15 cellular contexts compared by ENCODE assay signal in the genomic region with DNA sequence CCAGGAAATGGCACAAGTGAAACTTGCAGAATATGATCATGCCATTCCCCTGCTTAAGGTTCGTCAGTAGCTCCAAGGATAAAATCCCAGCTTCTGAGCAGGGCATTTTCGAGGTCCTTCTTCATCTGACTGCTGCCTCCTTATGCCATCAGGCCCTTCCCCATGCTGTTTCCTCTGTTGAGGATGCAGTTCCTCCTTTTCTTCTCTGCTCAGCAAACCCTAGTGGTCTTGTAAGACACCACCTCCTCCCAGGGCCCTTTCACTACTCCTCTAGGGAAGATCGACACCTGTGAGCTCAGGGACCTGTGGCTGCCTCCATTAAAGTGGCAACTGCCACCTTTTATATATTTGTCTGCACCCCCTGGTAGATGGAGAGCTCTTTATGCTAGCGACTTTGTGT.
A peak's percentile ranks its signal among the peaks of the same experiment; 100 is the strongest.
DNase-seq lines count a peak whose midpoint lies in the region; ATAC-seq and TF ChIP-seq lines count a peak whose summit lies in the region.
"Had no signal": no experiment of that assay in that cellular context is flagged by ENCODE, and none has a peak within 500 bp of the region (broad histone marks: within the 10 kb centered on the region; RNA-seq: fewer than 3 reads in every experiment).

No MANE protein-coding gene starts in this region.

- CTCF ChIA-PET in IMR-90 (lab: Yijun Ruan, JAX), result no interaction called here

- H4K91ac ChIP-seq in IMR-90 (ENCODE audit: insufficient read depth, low read depth, low read length) (peak overlapping the region; percentile 17; the same call in 1 of the 2 replicates), trophoblast cell (ENCODE audit: low read depth, low read length) (no peak overlapping the region)

- no peaks in the 10 kb centered on the region for H4K20me1 ChIP-seq in IMR-90 (ENCODE audit: insufficient read depth, low read length)
- H4K20me1 ChIP-seq: BLaER1 treated with 17β-estradiol and CSF1 and Interleukin-3, amounts not matched to agents 10 nM and 100 nM had no signal

- H3K27ac ChIP-seq in IMR-90 (ENCODE audit: insufficient read depth, low read length) (no peak overlapping the region), trophoblast cell (ENCODE audit: low read depth, low read length) (no peak overlapping the region)
- H3K27ac ChIP-seq: BLaER1 treated with 17β-estradiol and CSF1 and Interleukin-3, amounts not matched to agents 10 nM and 100 nM; GM23248; Peyer's patch had no signal

- no peak for TF ChIP-seq RAD21 in IMR-90 (IDR thresholded peaks at IDR 0.05; ENCODE audit: low read length)

- no peak for ATAC-seq in IMR-90 (ENCODE audit: low read depth)
- ATAC-seq in GM21717 (IDR thresholded peaks at IDR 0.05; ENCODE audit: unreplicated experiment), result no peak
- ATAC-seq in GM19455 (IDR thresholded peaks at IDR 0.05; ENCODE audit: unreplicated experiment), result no peak

- H2BK5ac ChIP-seq in IMR-90 (ENCODE audit: low read depth, low read length, poor library complexity, severe bottlenecking) (no peak overlapping the region), trophoblast cell (ENCODE audit: low read depth, low read length, poor library complexity) (no peak overlapping the region)

- in situ Hi-C loops in IMR-90 (cut with MboI; ENCODE audit: low sequenced_read_pairs), result no loop called here

- H3K27me3 ChIP-seq in IMR-90 (ENCODE audit: control insufficient read depth, insufficient read depth, low read length), result no peaks in the 10 kb centered on the region
- H3K27me3 ChIP-seq in trophoblast cell (ENCODE audit: insufficient read depth, low read length), result no peaks in the 10 kb centered on the region
- H3K27me3 ChIP-seq: BLaER1 treated with 17β-estradiol and CSF1 and Interleukin-3, amounts not matched to agents 10 nM and 100 nM; Peyer's patch had no signal

- no peak overlapping the region for H3K23ac ChIP-seq in IMR-90 (ENCODE audit: low read depth, low read length)
- H3K23ac ChIP-seq in trophoblast cell (ENCODE audit: low read length), result no peak overlapping the region

- H2AK5ac ChIP-seq in IMR-90 (ENCODE audit: low read depth, low read length), result peak overlapping the region; percentile 80; the same call in 1 of the 2 replicates
- no peak overlapping the region for H2AK5ac ChIP-seq in trophoblast cell (ENCODE audit: low read length)

- H3K9ac ChIP-seq in IMR-90 (ENCODE audit: low read depth, low read length), result no peak overlapping the region
- H3K9ac ChIP-seq in trophoblast cell (ENCODE audit: low read length), result no peak overlapping the region
- H3K9ac ChIP-seq: BLaER1 treated with 17β-estradiol and CSF1 and Interleukin-3, amounts not matched to agents 10 nM and 100 nM; GM23248 had no signal

- no TSS peak for BruUV-seq in IMR-90 (replicated peaks; lab: Mats Ljungman, UMichigan)

- H3K4me2 ChIP-seq in IMR-90 (ENCODE audit: low read depth, low read length) (no peak overlapping the region), trophoblast cell (ENCODE audit: low read length) (no peak overlapping the region)

- H2BK12ac ChIP-seq in trophoblast cell (ENCODE audit: low read length), result peak overlapping the region; percentile 13

- peaks cover 5% of the 10 kb centered on the region for H3K9me1 ChIP-seq in IMR-90 (ENCODE audit: insufficient read depth, low read length)

- no peaks in the 10 kb centered on the region for H3K36me3 ChIP-seq in IMR-90 (ENCODE audit: control insufficient read depth, insufficient read depth, low read length)
- H3K36me3 ChIP-seq in trophoblast cell (ENCODE audit: control insufficient read depth in 1 of 2, insufficient read depth in 2 of 2, low read length in 2 of 2), result no peaks in the 10 kb centered on the region
- H3K36me3 ChIP-seq: BLaER1 treated with 17β-estradiol and CSF1 and Interleukin-3, amounts not matched to agents 10 nM and 100 nM; Peyer's patch had no signal

- no peaks in the 10 kb centered on the region for H3K79me2 ChIP-seq in trophoblast cell (ENCODE audit: control insufficient read depth, insufficient read depth, low read length, poor library complexity)

- H3K18ac ChIP-seq in IMR-90 (ENCODE audit: low read depth, low read length) (no peak overlapping the region), trophoblast cell (ENCODE audit: low read length) (no peak overlapping the region)

- no peak overlapping the region for H2AFZ ChIP-seq in IMR-90 (replicated peaks; ENCODE audit: low read length, poor library complexity)
- no peak overlapping the region for H2AFZ ChIP-seq in trophoblast cell (ENCODE audit: insufficient read depth, low read length, poor library complexity)
- H2AFZ ChIP-seq: GM23248 had no signal

- H3K4me3 ChIP-seq in IMR-90 (ENCODE audit: insufficient read depth, low read depth, low read length), result no peak overlapping the region
- no peak overlapping the region for H3K4me3 ChIP-seq in trophoblast cell (ENCODE audit: low read depth, low read length)
- H3K4me3 ChIP-seq: BLaER1 treated with 17β-estradiol and CSF1 and Interleukin-3, amounts not matched to agents 10 nM and 100 nM; GM23248; Peyer's patch had no signal

- H3K4me1 ChIP-seq in IMR-90 (ENCODE audit: control insufficient read depth, insufficient read depth, low read length) (peaks cover 9% of the 10 kb centered on the region), trophoblast cell (ENCODE audit: control insufficient read depth in 1 of 2, insufficient read depth in 2 of 2, low read length in 2 of 2) (peaks cover 5% of the 10 kb centered on the region in 2 experiments)

- dilution Hi-C loops in IMR-90 (cut with HindIII; ENCODE audit: low sequenced_read_pairs, unreplicated experiment), result no loop called here

- DNase-seq in IMR-90, result no peak
- DNase-seq in NOMO-1 treated with DMSO at 0.1 percent for 48 hours (lab: John Stamatoyannopoulos, UW; ENCODE audit: unreplicated experiment), result peak; percentile 6
- DNase-seq in UCSD-AML1 (lab: John Stamatoyannopoulos, UW; ENCODE audit: unreplicated experiment), result peak; percentile 17
- no peak for DNase-seq in trophoblast cell
- DNase-seq in iPS-NIHi11 (ENCODE audit: low spot score), result no peak
- DNase-seq: GM23248, KG1, NCI-H1417 treated with DMSO at 0.1 percent for 48 hours, NCI-H226, NCI-H526, Peyer's patch, Right ventricle myocardium superior had no signal

- TF ChIP-seq CTCF in IMR-90 (conservative IDR thresholded peaks at IDR 0.05; ENCODE audit: low read depth, low read length), result no peak

- H3K9me3 ChIP-seq in IMR-90 (ENCODE audit: control insufficient read depth, insufficient read depth, low read length) (no peaks in the 10 kb centered on the region), trophoblast cell (ENCODE audit: insufficient read depth, low read depth, low read length) (no peaks in the 10 kb centered on the region)
- H3K9me3 ChIP-seq: BLaER1 treated with 17β-estradiol and CSF1 and Interleukin-3, amounts not matched to agents 10 nM and 100 nM; Peyer's patch had no signal

- peak overlapping the region; percentile 71; the same call in 1 of the 3 replicates for H2BK15ac ChIP-seq in IMR-90 (ENCODE audit: low read depth, low read length)

- no peak overlapping the region for H2AK9ac ChIP-seq in IMR-90 (replicated peaks; ENCODE audit: low read depth, low read length, poor library complexity)

- TF ChIP-seq POLR2A in IMR-90 (IDR thresholded peaks at IDR 0.05; ENCODE audit: low read depth, low read length), result no peak

- H3K14ac ChIP-seq in IMR-90 (replicated peaks; ENCODE audit: low read depth, low read length), result no peak overlapping the region
- no peak overlapping the region for H3K14ac ChIP-seq in trophoblast cell (ENCODE audit: low read length)

- H3K4ac ChIP-seq in IMR-90 (ENCODE audit: low read depth, low read length) (peak overlapping the region; percentile 2), trophoblast cell (ENCODE audit: low read depth, low read length) (no peak overlapping the region)

- H2BK120ac ChIP-seq in IMR-90 (ENCODE audit: low read depth, low read length) (peak overlapping the region; percentile 41; the same call in 1 of the 2 replicates), trophoblast cell (ENCODE audit: insufficient read depth, low read length, poor library complexity) (no peak overlapping the region)

- peak overlapping the region; percentile 59; the same call in 1 of the 2 replicates for H2BK20ac ChIP-seq in IMR-90 (ENCODE audit: low read depth, low read length)

- no peak overlapping the region for H3K56ac ChIP-seq in IMR-90 (ENCODE audit: extremely low read depth, insufficient read depth, low read length)

- intact Hi-C loops in IMR-90 (cut with micrococcal nuclease), result no loop called here

- WGBS in IMR-90 (ENCODE audit: extremely low coverage in 2 of 2, insufficient read length in 1 of 2), 2 experiments, result 95% methylated on average over 2 of the region's 4 CpGs; no CpG with 5 or more reads in 1 of the 2 experiments
- no CpG with 5 or more reads among the region's 4 CpGs for WGBS in trophoblast cell (ENCODE audit: extremely low coverage, insufficient coverage, insufficient read length)

- POLR2A ChIA-PET in IMR-90 (lab: Charles Lee; ENCODE audit: unreplicated experiment), result no interaction called here

- H4K5ac ChIP-seq in IMR-90 (ENCODE audit: low read depth, low read length), result no peak overlapping the region

- H3K79me1 ChIP-seq in IMR-90 (ENCODE audit: low read depth in 1 of 2, low read length in 2 of 2) (no peaks in the 10 kb centered on the region), trophoblast cell (ENCODE audit: low read length) (no peaks in the 10 kb centered on the region)

- H4K12ac ChIP-seq in trophoblast cell (ENCODE audit: low read depth, low read length), result no peak overlapping the region

- no peak overlapping the region for H4K8ac ChIP-seq in IMR-90 (ENCODE audit: low read depth in 2 of 2, low read length in 2 of 2)
- H4K8ac ChIP-seq in trophoblast cell (ENCODE audit: low read depth, low read length), result no peak overlapping the region

TF ChIP-seq in IMR-90, 13 proteins besides CTCF, POLR2A, EP300 and RAD21:
- TF ChIP-seq RCOR1 (IDR thresholded peaks at IDR 0.05; ENCODE audit: insufficient replicate concordance, low read length) (no peak), CEBPB (IDR thresholded peaks at IDR 0.05; ENCODE audit: low read depth, low read length) (no peak)

Comparison
In these comparisons a context has a peak if more than half of its experiments do, and no peak if none do; other contexts are left out.
1. DNase-seq: peak in NOMO-1 treated with DMSO at 0.1 percent for 48 hours (single experiment) and UCSD-AML1 (single experiment); none in IMR-90 (single experiment), trophoblast cell (0 of 2) and iPS-NIHi11 (single experiment).